Comparison of ENCODE assay signal across 24 cellular contexts in genomic region chr4:103918214-103918613, GRCh38.
"Had no signal": no experiment of that assay in that cellular context is flagged by ENCODE, and none has a peak within 500 bp of the region (broad histone marks: within the 10 kb centered on the region; RNA-seq: fewer than 3 reads in every experiment).

No MANE protein-coding gene starts in this region.

- H3K27ac ChIP-seq: stomach, suprapubic skin, testis, thoracic aorta, thyroid gland, tibial artery, tibial nerve, transverse colon, upper lobe of left lung, upper lobe of right lung, uterus, vagina had no signal

- H3K36me3 ChIP-seq: stomach, suprapubic skin, thoracic aorta, thyroid gland, tibial artery, tibial nerve, transverse colon, upper lobe of left lung, upper lobe of right lung, uterus, vagina had no signal

- H3K27me3 ChIP-seq: stomach, suprapubic skin, testis, thyroid gland, tibial artery, tibial nerve, transverse colon, upper lobe of left lung, upper lobe of right lung, uterus, vagina had no signal

- H3K9me3 ChIP-seq: stomach, suprapubic skin, testis, thoracic aorta, thyroid gland, tibial artery, tibial nerve, transverse colon, upper lobe of left lung, upper lobe of right lung, uterus, vagina had no signal

- H3K4me3 ChIP-seq: stomach, suprapubic skin, testis, thoracic aorta, thyroid gland, tibial artery, tibial nerve, transverse colon, upper lobe of left lung, upper lobe of right lung, uterus, vagina had no signal

- DNase-seq: stimulated activated CD4-positive, alpha-beta T cell treated with anti-CD3 and anti-CD28 coated beads, Interleukin-2, amount 100 ng/mL, for 48 hours; stimulated activated CD4-positive, alpha-beta T cell treated with anti-CD3 and anti-CD28 coated beads, Interleukin-4, amount 100 ng/mL, for 1 hour; stimulated activated CD4-positive, alpha-beta T cell treated with anti-CD3 and anti-CD28 coated beads, Interleukin-4, amount 100 ng/mL, for 24 hours; stimulated activated CD4-positive, alpha-beta T cell treated with anti-CD3 and anti-CD28 coated beads, Interleukin-4, amount 100 ng/mL, for 4 hours; stimulated activated CD8-positive, alpha-beta memory T cell treated with anti-CD3 and anti-CD28 coated beads, Interleukin-4, amount 100 ng/mL, for 48 hours; stimulated activated naive B cell treated with anti-CD40 and anti-IgM and Interleukin-4, amounts not matched to agents 10 μg/mL and 1 μg/mL and 100 μg/mL, for 72 hours; stimulated activated naive CD4-positive, alpha-beta T cell; stimulated activated naive CD4-positive, alpha-beta T cell treated with Interleukin-2 at 50 U/mL for 16 hours; stimulated activated naive CD8-positive, alpha-beta T cell treated with anti-CD3 and anti-CD28 coated beads, Interleukin-15, amount 100 ng/mL, for 72 hours; stimulated activated naive CD8-positive, alpha-beta T cell treated with anti-CD3 and anti-CD28 coated beads, Interleukin-15, Interleukin-2, amounts not matched to agents 100 U/mL and 50 U/mL, for 24 hours; stomach; substantia nigra; testis; thyroid gland; tibial artery; transverse colon; trophoblast cell; upper lobe of left lung; upper lobe of right lung; uterus had no signal
